Comparison of ENCODE assay signal across 17 cellular contexts in genomic region chr4:177123811-177124210, GRCh38.
DNase-seq lines count a peak whose midpoint lies in the region; ATAC-seq, FAIRE-seq and TF ChIP-seq lines count a peak whose summit lies in the region.
"Had no signal": no experiment of that assay in that cellular context is flagged by ENCODE, and none has a peak within 500 bp of the region (broad histone marks: within the 10 kb centered on the region; RNA-seq: fewer than 3 reads in every experiment).

No MANE protein-coding gene starts in this region.

- in situ Hi-C loops in IMR-90 (cut with MboI; ENCODE audit: low sequenced_read_pairs): loop anchor here (25.0 kb wide), 1 partner anchor 438 kb away; no protein-coding TSS in a partner anchor

- TF ChIP-seq RAD21 in IMR-90 (IDR thresholded peaks at IDR 0.05; ENCODE audit: low read length): no peak

- peak overlapping the region; percentile 76 for H4K91ac ChIP-seq in IMR-90 (ENCODE audit: insufficient read depth, low read depth, low read length)

- H3K9me3 ChIP-seq in IMR-90 (ENCODE audit: control insufficient read depth, insufficient read depth, low read length) (peaks cover 8% of the 10 kb centered on the region; the same call in 1 of the 2 replicates), keratinocyte (ENCODE audit: control insufficient read depth, low read depth, low read length) (no peaks in the 10 kb centered on the region), SJCRH30 (replicated peaks) (no peaks in the 10 kb centered on the region)
- H3K9me3 ChIP-seq: BE2C had no signal

- peak overlapping the region; percentile 54; the same call in 1 of the 3 replicates for H2BK15ac ChIP-seq in IMR-90 (ENCODE audit: low read depth, low read length)

- H3K27ac ChIP-seq in ACC112 (ENCODE audit: low read depth, low read length) (no peak overlapping the region), IMR-90 (ENCODE audit: insufficient read depth, low read length) (no peak overlapping the region), keratinocyte (ENCODE audit: control insufficient read depth, insufficient read depth, low read length) (peak overlapping the region; percentile 37), SJCRH30 (no peak overlapping the region)
- H3K27ac ChIP-seq: C4-2B had no signal

- H2BK120ac ChIP-seq in IMR-90 (ENCODE audit: low read depth, low read length): peak overlapping the region; percentile 83

- peak overlapping the region; percentile 58 for H3K14ac ChIP-seq in IMR-90 (replicated peaks; ENCODE audit: low read depth, low read length)

- dilution Hi-C loops in IMR-90 (cut with HindIII; ENCODE audit: low sequenced_read_pairs, unreplicated experiment): no loop called here
- dilution Hi-C loops in keratinocyte (cut with MboI; ENCODE audit: extremely low pct_ligation_motif_present, low sequenced_read_pairs): no loop called here

- H3K79me1 ChIP-seq in IMR-90 (ENCODE audit: low read depth in 1 of 2, low read length in 2 of 2): no peaks in the 10 kb centered on the region

- 0 out of 2 replicates have a peak overlapping the region, but pooled peaks have one; percentile 56 for H3K23ac ChIP-seq in IMR-90 (ENCODE audit: low read depth, low read length)

- H3K9me1 ChIP-seq in IMR-90 (ENCODE audit: insufficient read depth, low read length): 0 out of 2 replicates have a peak, but pooled peaks cover 3% of the 10 kb centered on the region
- no peaks in the 10 kb centered on the region for H3K9me1 ChIP-seq in keratinocyte (ENCODE audit: control insufficient read depth, extremely low read depth, insufficient read depth, low read length)

- H4K8ac ChIP-seq in IMR-90 (ENCODE audit: low read depth in 2 of 2, low read length in 2 of 2): peak overlapping the region in 1 of 2 experiments; percentile 56; a peak in 1 of 4 replicates

- peak overlapping the region; percentile 71; the same call in 1 of the 2 replicates for H3K18ac ChIP-seq in IMR-90 (ENCODE audit: low read depth, low read length)

- DNase-seq in IMR-90 (no peak), epithelial cell of esophagus (ENCODE audit: low read depth) (peak; percentile 64), keratinocyte (ENCODE audit: low read depth, low spot score) (no peak), SJCRH30 (no peak), HTR-8/SVneo (ENCODE audit: insufficient read length, low spot score) (no peak)
- DNase-seq: BE2C; CD4-positive, alpha-beta memory T cell; COR-L47; DND-41; GDM1; HCEC 1CT; HFFc6 had no signal

- no peak overlapping the region for H2AK9ac ChIP-seq in IMR-90 (replicated peaks; ENCODE audit: low read depth, low read length, poor library complexity)

- H3K4ac ChIP-seq in IMR-90 (ENCODE audit: low read depth, low read length): peak overlapping the region; percentile 84

- H4K5ac ChIP-seq in IMR-90 (ENCODE audit: low read depth, low read length): peak overlapping the region; percentile 27; the same call in 1 of the 2 replicates

- H2AK5ac ChIP-seq in IMR-90 (ENCODE audit: low read depth, low read length): no peak overlapping the region; the same call in 1 of the 2 replicates

- POLR2A ChIA-PET in IMR-90 (lab: Charles Lee; ENCODE audit: unreplicated experiment): no interaction called here

- CTCF ChIA-PET in IMR-90 (lab: Yijun Ruan, JAX): no interaction called here

- H3K79me2 ChIP-seq in ACC112 (ENCODE audit: control insufficient read depth, insufficient read depth, low read length, unreplicated experiment) (no peaks in the 10 kb centered on the region), keratinocyte (ENCODE audit: control insufficient read depth, insufficient read depth, low read length) (no peaks in the 10 kb centered on the region)

- peaks cover 35% of the 10 kb centered on the region for H3K4me1 ChIP-seq in ACC112 (ENCODE audit: control insufficient read depth, insufficient read depth, low read length, unreplicated experiment)
- peaks cover 3% of the 10 kb centered on the region for H3K4me1 ChIP-seq in IMR-90 (ENCODE audit: control insufficient read depth, insufficient read depth, low read length)
- peaks cover 35% of the 10 kb centered on the region for H3K4me1 ChIP-seq in keratinocyte (ENCODE audit: control insufficient read depth, extremely low read depth, insufficient read depth, low read length)
- no peaks in the 10 kb centered on the region for H3K4me1 ChIP-seq in SJCRH30

- TF ChIP-seq POLR2A in IMR-90 (IDR thresholded peaks at IDR 0.05; ENCODE audit: low read depth, low read length): no peak

- H2BK5ac ChIP-seq in IMR-90 (ENCODE audit: low read depth, low read length, poor library complexity, severe bottlenecking): peak overlapping the region; percentile 81

- H2BK20ac ChIP-seq in IMR-90 (ENCODE audit: low read depth, low read length): peak overlapping the region; percentile 82; the same call in 1 of the 2 replicates

- H3K4me3 ChIP-seq in ACC112 (ENCODE audit: low read depth, low read length): 0 out of 2 replicates have a peak overlapping the region, but pooled peaks have one; percentile 10
- H3K4me3 ChIP-seq in IMR-90 (ENCODE audit: insufficient read depth, low read depth, low read length): no peak overlapping the region
- no peak overlapping the region for H3K4me3 ChIP-seq in epithelial cell of esophagus (ENCODE audit: low read length)
- peak overlapping the region in 1 of 3 experiments; percentile 29 for H3K4me3 ChIP-seq in keratinocyte (ENCODE audit: control insufficient read depth in 2 of 3, extremely low read depth in 1 of 3, insufficient read depth in 2 of 3, low read depth in 1 of 3, low read length in 3 of 3)
- no peak overlapping the region for H3K4me3 ChIP-seq in SJCRH30

- H3K4me2 ChIP-seq in IMR-90 (ENCODE audit: low read depth, low read length): no peak overlapping the region
- peak overlapping the region; percentile 73 for H3K4me2 ChIP-seq in keratinocyte (ENCODE audit: control insufficient read depth, extremely low read depth, insufficient read depth, low read depth, low read length)

- ATAC-seq in IMR-90 (ENCODE audit: low read depth): peak; percentile 44
- ATAC-seq in HG03045 (IDR thresholded peaks at IDR 0.05; ENCODE audit: unreplicated experiment): no peak
- no peak for ATAC-seq in GM19452 (IDR thresholded peaks at IDR 0.05; ENCODE audit: unreplicated experiment)

- no peak for FAIRE-seq in keratinocyte (lab: Jason Lieb, UNC)
- no peak for FAIRE-seq in HTR-8/SVneo (lab: Jason Lieb, UNC)
- FAIRE-seq: GM12892 had no signal

- H2AFZ ChIP-seq in ACC112 (ENCODE audit: low read length, unreplicated experiment) (peak overlapping the region; percentile 64), IMR-90 (replicated peaks; ENCODE audit: low read length, poor library complexity) (no peak overlapping the region), keratinocyte (ENCODE audit: control insufficient read depth, low read length) (peak overlapping the region; percentile 96)

- H3K9ac ChIP-seq in IMR-90 (ENCODE audit: low read depth, low read length) (no peak overlapping the region), keratinocyte (ENCODE audit: control insufficient read depth, extremely low read depth, insufficient read depth, low read length) (no peak overlapping the region)

- TF ChIP-seq CTCF in IMR-90 (conservative IDR thresholded peaks at IDR 0.05; ENCODE audit: low read depth, low read length): no peak
- TF ChIP-seq CTCF in epithelial cell of esophagus (IDR thresholded peaks at IDR 0.05; ENCODE audit: insufficient read depth, low read depth, low read length, missing control alignments): no peak
- TF ChIP-seq CTCF in keratinocyte (optimal IDR thresholded peaks at IDR 0.05 in 1 of 3, IDR thresholded peaks at IDR 0.05 in 1 of 3, conservative IDR thresholded peaks at IDR 0.05 in 1 of 3; ENCODE audit: extremely low read depth in 1 of 3, insufficient read depth in 2 of 3, low read length in 3 of 3): no peak

- no peaks in the 10 kb centered on the region for H4K20me1 ChIP-seq in IMR-90 (ENCODE audit: insufficient read depth, low read length)
- no peaks in the 10 kb centered on the region for H4K20me1 ChIP-seq in keratinocyte (ENCODE audit: control insufficient read depth, extremely low read depth, insufficient read depth, low read length)

- H3K27me3 ChIP-seq in ACC112 (ENCODE audit: insufficient read depth, low read length) (no peaks in the 10 kb centered on the region), IMR-90 (ENCODE audit: control insufficient read depth, insufficient read depth, low read length) (no peaks in the 10 kb centered on the region), keratinocyte (ENCODE audit: control insufficient read depth, extremely low read depth, insufficient read depth, low read length) (no peaks in the 10 kb centered on the region), SJCRH30 (no peaks in the 10 kb centered on the region)
- H3K27me3 ChIP-seq: BE2C had no signal

- WGBS in IMR-90 (ENCODE audit: extremely low coverage in 2 of 2, insufficient read length in 1 of 2), 2 experiments: no CpG with 5 or more reads among the region's 2 CpGs

- intact Hi-C loops in IMR-90 (cut with micrococcal nuclease): no loop called here

- H3K36me3 ChIP-seq in ACC112 (ENCODE audit: insufficient read depth, low read length) (no peaks in the 10 kb centered on the region), IMR-90 (ENCODE audit: control insufficient read depth, insufficient read depth, low read length) (no peaks in the 10 kb centered on the region), keratinocyte (ENCODE audit: control insufficient read depth in 2 of 2, extremely low read depth in 1 of 2, insufficient read depth in 2 of 2, low read length in 2 of 2) (no peaks in the 10 kb centered on the region), SJCRH30 (no peaks in the 10 kb centered on the region)
- H3K36me3 ChIP-seq: BE2C had no signal

- no TSS peak for BruUV-seq in IMR-90 (replicated peaks; lab: Mats Ljungman, UMichigan)

- peak overlapping the region; percentile 28; the same call in 1 of the 2 replicates for H3K56ac ChIP-seq in IMR-90 (ENCODE audit: extremely low read depth, insufficient read depth, low read length)

TF ChIP-seq in IMR-90, 13 proteins besides CTCF, POLR2A, EP300 and RAD21 (continues in another document):
- TF ChIP-seq CHD1 (IDR thresholded peaks at IDR 0.05; ENCODE audit: low read depth, low read length) (no peak), RFX5 (IDR thresholded peaks at IDR 0.05; ENCODE audit: low read depth, low read length) (no peak), USF2 (IDR thresholded peaks at IDR 0.05; ENCODE audit: low read depth, low read length) (no peak), SMC3 (IDR thresholded peaks at IDR 0.05; ENCODE audit: low read depth, low read length) (no peak), FOS (IDR thresholded peaks at IDR 0.05; ENCODE audit: low read depth, low read length) (no peak), CEBPB (IDR thresholded peaks at IDR 0.05; ENCODE audit: low read depth, low read length) (no peak), NFE2L2 (IDR thresholded peaks at IDR 0.05; ENCODE audit: low read depth, low read length) (no peak), MXI1 (IDR thresholded peaks at IDR 0.05; ENCODE audit: borderline replicate concordance, low read depth, low read length) (no peak)
